In genomic region chr9:88051138-88051537, GRCh38 we compare ENCODE assay signal across 29 cellular contexts.
A peak's percentile ranks its signal among the peaks of the same experiment; 100 is the strongest.
DNase-seq lines count a peak whose midpoint lies in the region; ATAC-seq, FAIRE-seq and TF ChIP-seq lines count a peak whose summit lies in the region.
"Had no signal": no experiment of that assay in that cellular context is flagged by ENCODE, and none has a peak within 500 bp of the region (broad histone marks: within the 10 kb centered on the region; RNA-seq: fewer than 3 reads in every experiment).

No MANE protein-coding gene starts in this region.

- DNase-seq in GM23338 (ENCODE audit: low spot score): no peak
- DNase-seq in H1 (ENCODE audit: low read depth in 1 of 2, low spot score in 2 of 2): no peak
- DNase-seq in glutamatergic neuron: peak; percentile 41
- DNase-seq in trophoblast cell: no peak
- DNase-seq in cortex of kidney (lab: John Stamatoyannopoulos, UW): no peak
- DNase-seq in NCI-H2029 treated with DMSO at 0.1 percent for 48 hours (lab: John Stamatoyannopoulos, UW): no peak
- DNase-seq in activated CD4-positive, alpha-beta T cell treated with anti-CD3 and anti-CD28 coated beads, Interleukin-2, amount 10 ng/mL, durations not matched to agents 24 days and 14 days: no peak
- no peak for DNase-seq in naive thymus-derived CD8-positive, alpha-beta T cell
- DNase-seq: 8988T; ACHN; BE2C; C1 segment of cervical spinal cord; CD4-positive, alpha-beta memory T cell; CD4-positive, CD25-positive, alpha-beta regulatory T cell; CD8-positive, alpha-beta memory T cell; COR-L47; DMS 273 treated with DMSO at 0.1 percent for 48 hours; DMS153; DMS53; DMS79; DND-41; EL; GDM1 had no signal

- H4K20me1 ChIP-seq in GM23338 (replicated peaks; ENCODE audit: insufficient read depth) (no peaks in the 10 kb centered on the region), H1 (replicated peaks in 1 of 2; ENCODE audit: control insufficient read depth in 1 of 2, insufficient read depth in 2 of 2, low read length in 2 of 2) (no peaks in the 10 kb centered on the region)
- H4K20me1 ChIP-seq: BLaER1 had no signal

- H2BK120ac ChIP-seq in H1 (replicated peaks; ENCODE audit: low read depth, low read length) (no peak overlapping the region), trophoblast cell (ENCODE audit: insufficient read depth, low read length, poor library complexity) (no peak overlapping the region)

- H3K4me1 Mint-ChIP-seq in GM23338: peaks cover 20% of the 10 kb centered on the region
- H3K4me1 Mint-ChIP-seq in glutamatergic neuron (ENCODE audit: low read depth, unreplicated experiment): peaks cover 5% of the 10 kb centered on the region
- H3K4me1 Mint-ChIP-seq in activated CD4-positive, alpha-beta T cell treated with anti-CD3 and anti-CD28 coated beads, Interleukin-2, amount 10 ng/mL, durations not matched to agents 24 days and 14 days: peaks cover 7% of the 10 kb centered on the region
- no peaks in the 10 kb centered on the region for H3K4me1 Mint-ChIP-seq in naive thymus-derived CD8-positive, alpha-beta T cell

- H3K27me3 Mint-ChIP-seq in GM23338 (ENCODE audit: insufficient read depth, low read depth, poor library complexity): peaks cover 14% of the 10 kb centered on the region
- peaks cover 6% of the 10 kb centered on the region for H3K27me3 Mint-ChIP-seq in glutamatergic neuron (ENCODE audit: unreplicated experiment)
- peaks cover 6% of the 10 kb centered on the region for H3K27me3 Mint-ChIP-seq in activated CD4-positive, alpha-beta T cell treated with anti-CD3 and anti-CD28 coated beads, Interleukin-2, amount 10 ng/mL, durations not matched to agents 24 days and 14 days
- peaks cover 1 to 19% (median 4%) of the 10 kb centered on the region in 5 donors for H3K27me3 Mint-ChIP-seq in naive thymus-derived CD8-positive, alpha-beta T cell
- H3K27me3 Mint-ChIP-seq: CD4-positive, CD25-positive, alpha-beta regulatory T cell had no signal

- CTCF ChIA-PET in H1 (lab: Charles Lee; ENCODE audit: partially characterized antibody): interaction anchor here (0.6 to 2.6 kb wide), 3 partner anchors 9 to 970 kb away, joined by 4 to 15 read pairs (median 6); no protein-coding TSS in a partner anchor

- peak overlapping the region; percentile 27; the same call in 1 of the 2 replicates for H2BK12ac ChIP-seq in H1 (ENCODE audit: low read depth, low read length)
- H2BK12ac ChIP-seq in trophoblast cell (ENCODE audit: low read length): no peak overlapping the region

- H3K27me3 ChIP-seq in GM23338 (ENCODE audit: insufficient read depth) (no peaks in the 10 kb centered on the region), H1 (replicated peaks in 1 of 4; ENCODE audit: control insufficient read depth in 3 of 4, extremely low read depth in 1 of 4, insufficient read depth in 3 of 4, low read length in 3 of 4) (no peaks in the 10 kb centered on the region), trophoblast cell (ENCODE audit: insufficient read depth, low read length) (no peaks in the 10 kb centered on the region)
- H3K27me3 ChIP-seq: BE2C, BLaER1 had no signal

- H3K4me2 ChIP-seq in GM23338 (no peak overlapping the region), H1 (ENCODE audit: insufficient read depth in 1 of 2, low read depth in 2 of 2, low read length in 2 of 2) (no peak overlapping the region), trophoblast cell (ENCODE audit: low read length) (no peak overlapping the region)
- H3K4me2 ChIP-seq: BLaER1 had no signal

- no peak overlapping the region for H2BK15ac ChIP-seq in H1 (ENCODE audit: low read length)

- no peak for TF ChIP-seq EP300 in H1 (IDR thresholded peaks at IDR 0.05; ENCODE audit: borderline replicate concordance in 1 of 2, low read depth in 2 of 2, low read length in 2 of 2)

- H3K79me2 ChIP-seq in GM23338 (replicated peaks; ENCODE audit: insufficient read depth) (no peaks in the 10 kb centered on the region), H1 (ENCODE audit: control insufficient read depth in 1 of 2, insufficient read depth in 2 of 2, low read length in 2 of 2) (no peaks in the 10 kb centered on the region), trophoblast cell (ENCODE audit: control insufficient read depth, insufficient read depth, low read length, poor library complexity) (no peaks in the 10 kb centered on the region)

- H3K9me3 ChIP-seq in H1 (ENCODE audit: insufficient read depth in 2 of 2, low read depth in 1 of 2, low read length in 1 of 2) (no peaks in the 10 kb centered on the region), trophoblast cell (ENCODE audit: insufficient read depth, low read depth, low read length) (peaks cover 5% of the 10 kb centered on the region)

- H3K36me3 Mint-ChIP-seq in GM23338 (ENCODE audit: low read depth) (peaks cover under 1% of the 10 kb centered on the region; the same call in 1 of the 3 replicates), glutamatergic neuron (ENCODE audit: unreplicated experiment) (peaks cover 1% of the 10 kb centered on the region)
- H3K36me3 Mint-ChIP-seq in activated CD4-positive, alpha-beta T cell treated with anti-CD3 and anti-CD28 coated beads, Interleukin-2, amount 10 ng/mL, durations not matched to agents 24 days and 14 days (ENCODE audit: low read depth): no peaks in the 10 kb centered on the region
- no peaks in the 10 kb centered on the region for H3K36me3 Mint-ChIP-seq in naive thymus-derived CD8-positive, alpha-beta T cell
- H3K36me3 Mint-ChIP-seq: CD14-positive monocyte; CD4-positive, alpha-beta memory T cell; CD4-positive, CD25-positive, alpha-beta regulatory T cell had no signal

- no peak for TF ChIP-seq POLR2A in H1 (IDR thresholded peaks at IDR 0.05; ENCODE audit: control extremely low read depth in 1 of 2, low read depth in 2 of 2, low read length in 2 of 2)

- H2BK5ac ChIP-seq in H1 (ENCODE audit: low read depth, low read length) (no peak overlapping the region), trophoblast cell (ENCODE audit: low read depth, low read length, poor library complexity) (no peak overlapping the region)

- no peak for FAIRE-seq in H1 (lab: Jason Lieb, UNC)
- FAIRE-seq: A204.1, GM12878, GM12892, GM18507 had no signal

- no peak overlapping the region for H4K12ac ChIP-seq in trophoblast cell (ENCODE audit: low read depth, low read length)

- 0 out of 2 replicates have a peak overlapping the region, but pooled peaks have one; percentile 7 for H3K18ac ChIP-seq in H1 (ENCODE audit: extremely low read depth, low read length)
- H3K18ac ChIP-seq in trophoblast cell (ENCODE audit: low read length): no peak overlapping the region

- H3K14ac ChIP-seq in H1 (ENCODE audit: insufficient read length) (no peak overlapping the region), trophoblast cell (ENCODE audit: low read length) (peak overlapping the region; percentile 8)

- H3K9ac ChIP-seq in H1 (replicated peaks in 1 of 4; ENCODE audit: extremely low read depth in 1 of 4, low read depth in 3 of 4, low read length in 3 of 4) (no peak overlapping the region), trophoblast cell (ENCODE audit: low read length) (no peak overlapping the region)
- H3K9ac ChIP-seq: BLaER1 had no signal

- no peaks in the 10 kb centered on the region for H3K9me2 ChIP-seq in GM23338 (ENCODE audit: insufficient read depth)

- H2AFZ ChIP-seq in GM23338 (0 out of 2 replicates have a peak overlapping the region, but pooled peaks have one; percentile 38), H1 (ENCODE audit: low read length) (no peak overlapping the region), trophoblast cell (ENCODE audit: insufficient read depth, low read length, poor library complexity) (no peak overlapping the region)

- TF ChIP-seq CTCF in GM23338 (conservative IDR thresholded peaks at IDR 0.05; ENCODE audit: low read depth in 2 of 2) (no peak), H1 (IDR thresholded peaks at IDR 0.05; ENCODE audit: control extremely low read depth in 1 of 3, insufficient read depth in 1 of 3, low read depth in 1 of 3, low read length in 3 of 3) (no peak), glutamatergic neuron (IDR thresholded peaks at IDR 0.05; ENCODE audit: partially characterized antibody, unreplicated experiment) (no peak)

- no peaks in the 10 kb centered on the region for H3K36me3 ChIP-seq in GM23338 (ENCODE audit: insufficient read depth)
- no peaks in the 10 kb centered on the region for H3K36me3 ChIP-seq in H1 (ENCODE audit: control insufficient read depth in 2 of 4, insufficient read depth in 4 of 4, low read length in 3 of 4)
- no peaks in the 10 kb centered on the region for H3K36me3 ChIP-seq in trophoblast cell (ENCODE audit: control insufficient read depth in 1 of 2, insufficient read depth in 2 of 2, low read length in 2 of 2)
- H3K36me3 ChIP-seq: BE2C, BLaER1 had no signal

- no peak overlapping the region for H2BK20ac ChIP-seq in H1 (ENCODE audit: low read length)

- no peak overlapping the region for H2AK5ac ChIP-seq in H1 (ENCODE audit: low read depth, low read length)
- no peak overlapping the region for H2AK5ac ChIP-seq in trophoblast cell (ENCODE audit: low read length)

- H4K5ac ChIP-seq in H1 (ENCODE audit: insufficient read length, low read depth, low read length): no peak overlapping the region

- TF ChIP-seq RAD21 in H1 (IDR thresholded peaks at IDR 0.05 in 1 of 2, conservative IDR thresholded peaks at IDR 0.05 in 1 of 2; ENCODE audit: low read depth in 2 of 2, low read length in 2 of 2): no peak

- H4K8ac ChIP-seq in H1 (ENCODE audit: extremely low read depth, insufficient read depth, low read length) (no peak overlapping the region), trophoblast cell (ENCODE audit: low read depth, low read length) (no peak overlapping the region)

- WGBS in H1 (ENCODE audit: extremely low coverage in 1 of 2, insufficient coverage in 1 of 2, insufficient read length in 1 of 2, insufficient replicate concordance in 2 of 2, low coverage in 1 of 2, low lambda C conversion rate in 2 of 2, missing lambda C conversion rate in 1 of 2), 2 experiments: 86% methylated on average over 6 of the region's 8 CpGs; no CpG with 5 or more reads in 1 of the 2 experiments
- no CpG with 5 or more reads among the region's 8 CpGs for WGBS in trophoblast cell (ENCODE audit: extremely low coverage, insufficient coverage, insufficient read length)

- intact Hi-C loops in activated CD4-positive, alpha-beta T cell treated with anti-CD3 and anti-CD28 coated beads, Interleukin-2, amount 10 ng/mL, durations not matched to agents 24 days and 14 days (cut with micrococcal nuclease): no loop called here

- H4K91ac ChIP-seq in H1 (replicated peaks; ENCODE audit: insufficient read length, low read length) (no peak overlapping the region), trophoblast cell (ENCODE audit: low read depth, low read length) (no peak overlapping the region)

- no peaks in the 10 kb centered on the region for H3K79me1 ChIP-seq in H1 (ENCODE audit: low read depth, low read length)
- no peaks in the 10 kb centered on the region for H3K79me1 ChIP-seq in trophoblast cell (ENCODE audit: low read length)

- H3K23me2 ChIP-seq in H1 (ENCODE audit: low read depth, low read length): no peaks in the 10 kb centered on the region

- POLR2A ChIA-PET in H1 (lab: Charles Lee; ENCODE audit: partially characterized antibody): interaction anchor here (1.2 kb wide), 1 partner anchor 25 kb away, joined by 4 read pairs; no protein-coding TSS in a partner anchor
- POLR2A ChIA-PET in naive thymus-derived CD8-positive, alpha-beta T cell (lab: Charles Lee): no interaction called here

- H3K4me1 ChIP-seq in GM23338 (ENCODE audit: insufficient read depth): peaks cover 7% of the 10 kb centered on the region
- H3K4me1 ChIP-seq in H1 (replicated peaks in 1 of 4; ENCODE audit: control insufficient read depth in 3 of 4, insufficient read depth in 4 of 4, low read length in 3 of 4): peaks cover 4 to 7% (median 6%) of the 10 kb centered on the region in 4 experiments; a peak in 5 of 7 replicates
- H3K4me1 ChIP-seq in trophoblast cell (ENCODE audit: control insufficient read depth in 1 of 2, insufficient read depth in 2 of 2, low read length in 2 of 2): peaks cover 2 to 6% of the 10 kb centered on the region in 2 experiments
- H3K4me1 ChIP-seq: BE2C had no signal

- no peak overlapping the region for H3K4me3 ChIP-seq in GM23338
- no peak overlapping the region for H3K4me3 ChIP-seq in H1 (ENCODE audit: extremely low read depth in 1 of 4, insufficient read depth in 2 of 4, low read depth in 3 of 4, low read length in 4 of 4)
- no peak overlapping the region for H3K4me3 ChIP-seq in trophoblast cell (ENCODE audit: low read depth, low read length)
- H3K4me3 ChIP-seq: BLaER1, GM12878 had no signal

- H3F3A ChIP-seq in GM23338 (replicated peaks; ENCODE audit: low read depth): no peaks in the 10 kb centered on the region

- H3K23ac ChIP-seq in H1 (ENCODE audit: insufficient read length) (no peak overlapping the region), trophoblast cell (ENCODE audit: low read length) (no peak overlapping the region)

- H3K4ac ChIP-seq in H1 (replicated peaks; ENCODE audit: insufficient read length, low read depth, low read length): no peak overlapping the region
- H3K4ac ChIP-seq in trophoblast cell (ENCODE audit: low read depth, low read length): no peak overlapping the region

- peak; percentile 30; the same call in 2 of the 3 replicates for ATAC-seq in GM23338
- ATAC-seq in naive thymus-derived CD8-positive, alpha-beta T cell: no peak
- ATAC-seq: GM12878 had no signal

- H3K27ac ChIP-seq in GM23338 (ENCODE audit: low read depth) (no peak overlapping the region), H1 (ENCODE audit: low read depth, low read length) (no peak overlapping the region), trophoblast cell (ENCODE audit: low read depth, low read length) (no peak overlapping the region)
- H3K27ac ChIP-seq: BLaER1 had no signal

- no peak overlapping the region for H3K56ac ChIP-seq in H1 (replicated peaks; ENCODE audit: insufficient read length, low read depth, low read length)

- no peak overlapping the region for H3K27ac Mint-ChIP-seq in GM23338
- H3K27ac Mint-ChIP-seq in glutamatergic neuron (ENCODE audit: unreplicated experiment): no peak overlapping the region
- H3K27ac Mint-ChIP-seq in activated CD4-positive, alpha-beta T cell treated with anti-CD3 and anti-CD28 coated beads, Interleukin-2, amount 10 ng/mL, durations not matched to agents 24 days and 14 days: no peak overlapping the region
- H3K27ac Mint-ChIP-seq in naive thymus-derived CD8-positive, alpha-beta T cell: no peak overlapping the region
- H3K27ac Mint-ChIP-seq: CD14-positive monocyte; CD4-positive, alpha-beta memory T cell; CD4-positive, CD25-positive, alpha-beta regulatory T cell had no signal

- peaks cover 5% of the 10 kb centered on the region for H3K9me3 Mint-ChIP-seq in GM23338
- no peaks in the 10 kb centered on the region for H3K9me3 Mint-ChIP-seq in glutamatergic neuron (ENCODE audit: unreplicated experiment)
- peaks cover 8% of the 10 kb centered on the region for H3K9me3 Mint-ChIP-seq in activated CD4-positive, alpha-beta T cell treated with anti-CD3 and anti-CD28 coated beads, Interleukin-2, amount 10 ng/mL, durations not matched to agents 24 days and 14 days
- peaks cover 0 to 7% (median 1%) of the 10 kb centered on the region in 9 donors for H3K9me3 Mint-ChIP-seq in naive thymus-derived CD8-positive, alpha-beta T cell

- H3K4me3 Mint-ChIP-seq in GM23338 (no peak overlapping the region), glutamatergic neuron (ENCODE audit: unreplicated experiment) (no peak overlapping the region)
- H3K4me3 Mint-ChIP-seq in activated CD4-positive, alpha-beta T cell treated with anti-CD3 and anti-CD28 coated beads, Interleukin-2, amount 10 ng/mL, durations not matched to agents 24 days and 14 days: no peak overlapping the region
- H3K4me3 Mint-ChIP-seq in naive thymus-derived CD8-positive, alpha-beta T cell: no peak overlapping the region
- H3K4me3 Mint-ChIP-seq: CD14-positive monocyte; CD4-positive, CD25-positive, alpha-beta regulatory T cell had no signal
